12 cellular contexts compared by ENCODE assay signal in genomic region chr19:2631213-2631821, GRCh38.
DNase-seq lines count a peak whose midpoint lies in the region; ATAC-seq lines count a peak whose summit lies in the region.
"Had no signal": no experiment of that assay in that cellular context is flagged by ENCODE, and none has a peak within 500 bp of the region (broad histone marks: within the 10 kb centered on the region; RNA-seq: fewer than 3 reads in every experiment).

No MANE protein-coding gene starts in this region.

- H3K4ac ChIP-seq in mesendoderm (ENCODE audit: low read depth, low read length) = no peak overlapping the region

- H3K9ac ChIP-seq in mesendoderm (ENCODE audit: low read length) = no peak overlapping the region

- H4K8ac ChIP-seq in mesendoderm (ENCODE audit: low read depth, low read length) = no peak overlapping the region

- H3K23ac ChIP-seq in mesendoderm (ENCODE audit: low read length) = no peak overlapping the region

- no peak overlapping the region for H3K27ac ChIP-seq in mesendoderm (ENCODE audit: low read depth, low read length)
- H3K27ac ChIP-seq: cardiac muscle cell, psoas muscle had no signal

- no peak overlapping the region for H4K5ac ChIP-seq in mesendoderm (ENCODE audit: low read length)

- no peak overlapping the region for H3K4me3 ChIP-seq in mesendoderm (ENCODE audit: low read length)
- H3K4me3 ChIP-seq: cardiac muscle cell, psoas muscle had no signal

- WGBS in mesendoderm (ENCODE audit: extremely low coverage, insufficient coverage, low lambda C conversion rate) = no CpG with 5 or more reads among the region's 4 CpGs

- no peak overlapping the region for H2BK5ac ChIP-seq in mesendoderm (ENCODE audit: low read length)

- no peak overlapping the region for H2BK120ac ChIP-seq in mesendoderm (ENCODE audit: low read depth, low read length)

- H3K36me3 ChIP-seq in mesendoderm (ENCODE audit: control insufficient read depth, insufficient read depth, low read length) = no peaks in the 10 kb centered on the region
- H3K36me3 ChIP-seq: cardiac muscle cell had no signal

- H2AK5ac ChIP-seq in mesendoderm (ENCODE audit: low read length) = no peak overlapping the region

- no peaks in the 10 kb centered on the region for H3K79me1 ChIP-seq in mesendoderm (ENCODE audit: low read length)

- H3K56ac ChIP-seq in mesendoderm (ENCODE audit: low read length) = no peak overlapping the region

- no peaks in the 10 kb centered on the region for H3K79me2 ChIP-seq in mesendoderm (ENCODE audit: control insufficient read depth, insufficient read depth, low read length)

- DNase-seq in ELR (ENCODE audit: low read depth) = peak; percentile 47
- DNase-seq in M059J (ENCODE audit: low read depth) = peak; percentile 26
- DNase-seq in amniotic epithelial cell (ENCODE audit: low read depth) = peak; percentile 24
- DNase-seq in mesendoderm = peak; percentile 43
- no peak for DNase-seq in NCI-H2227 (lab: John Stamatoyannopoulos, UW; ENCODE audit: unreplicated experiment)
- DNase-seq in central memory CD4-positive, alpha-beta T cell = no peak
- DNase-seq in activated gamma-delta T cell treated with Interleukin-2 at 50 U/mL for 16 hours = no peak
- DNase-seq: activated CD4-positive, alpha-beta T cell treated with anti-CD3 and anti-CD28 coated beads, Interleukin-2, amount 50 U/mL, for 1 hour; NCI-H524 had no signal

- no peak overlapping the region for H3K4me2 ChIP-seq in mesendoderm (ENCODE audit: low read length)

- no peak overlapping the region for H2BK15ac ChIP-seq in mesendoderm (replicated peaks; ENCODE audit: low read depth)

- no peak for ATAC-seq in GM21717 (IDR thresholded peaks at IDR 0.05; ENCODE audit: unreplicated experiment)
- ATAC-seq: psoas muscle had no signal

- H3K18ac ChIP-seq in mesendoderm (ENCODE audit: low read length) = no peak overlapping the region

- H3K27me3 ChIP-seq in mesendoderm (ENCODE audit: insufficient read depth, low read length, poor library complexity) = no peaks in the 10 kb centered on the region
- H3K27me3 ChIP-seq: cardiac muscle cell had no signal

- H3K4me1 ChIP-seq in mesendoderm (ENCODE audit: control insufficient read depth, low read depth, low read length) = no peaks in the 10 kb centered on the region

Comparison
In these comparisons a context has a peak if more than half of its experiments do, and no peak if none do; other contexts are left out.
1. DNase-seq: peak in ELR (single experiment), M059J (single experiment), amniotic epithelial cell (single experiment) and mesendoderm (single experiment); none in NCI-H2227 (single experiment), central memory CD4-positive, alpha-beta T cell (single experiment) and activated gamma-delta T cell treated with Interleukin-2 at 50 U/mL for 16 hours (single experiment).